ENCODE assay signal across 15 cellular contexts in genomic region chr15:36156855-36157521, GRCh38.
DNase-seq lines count a peak whose midpoint lies in the region; ATAC-seq, FAIRE-seq and TF ChIP-seq lines count a peak whose summit lies in the region.
"Had no signal": no experiment of that assay in that cellular context is flagged by ENCODE, and none has a peak within 500 bp of the region (broad histone marks: within the 10 kb centered on the region; RNA-seq: fewer than 3 reads in every experiment).

No MANE protein-coding gene starts in this region.

- H2AK5ac ChIP-seq in mesenchymal stem cell (ENCODE audit: low read length, severe bottlenecking): no peak overlapping the region

- TF ChIP-seq POLR2A in A549 (IDR thresholded peaks at IDR 0.05; ENCODE audit: low read length): no peak

- TF ChIP-seq CTCF in A549 (IDR thresholded peaks at IDR 0.05): no peak
- TF ChIP-seq CTCF in fibroblast of mammary gland (conservative IDR thresholded peaks at IDR 0.05; ENCODE audit: control insufficient read depth, insufficient read depth, low read depth, low read length): no peak

- no peak overlapping the region for H3K4me3 ChIP-seq in A549
- no peak overlapping the region for H3K4me3 ChIP-seq in fibroblast of mammary gland (ENCODE audit: control insufficient read depth, low read depth, low read length)
- no peak overlapping the region for H3K4me3 ChIP-seq in mesenchymal stem cell (ENCODE audit: insufficient read depth in 1 of 2, low read depth in 1 of 2, low read length in 2 of 2)
- H3K4me3 ChIP-seq: coronary artery, thyroid gland had no signal

- H3K4me2 ChIP-seq in A549 (peak overlapping the region; percentile 41; the same call in 2 of the 3 replicates), mesenchymal stem cell (ENCODE audit: low read length, poor library complexity, severe bottlenecking) (no peak overlapping the region)

- CTCF ChIA-PET in A549 (lab: Yijun Ruan, JAX) (interaction anchor here (0.7 kb wide), 1 partner anchor 72 kb away, joined by 3 read pairs; no protein-coding TSS in a partner anchor), HEK293T (lab: Yijun Ruan, JAX) (no interaction called here)

- no peak overlapping the region for H3K27ac ChIP-seq in A549
- H3K27ac ChIP-seq in mesenchymal stem cell (ENCODE audit: low read length, poor library complexity, severe bottlenecking): no peak overlapping the region
- H3K27ac ChIP-seq: thyroid gland had no signal

- H3K36me3 ChIP-seq in mesenchymal stem cell (ENCODE audit: control insufficient read depth in 1 of 2, insufficient read depth in 2 of 2, low read depth in 1 of 2, low read length in 2 of 2): no peaks in the 10 kb centered on the region
- H3K36me3 ChIP-seq: thyroid gland had no signal

- no peak for TF ChIP-seq EP300 in A549 (IDR thresholded peaks at IDR 0.05)

- no peak overlapping the region for H3K9ac ChIP-seq in mesenchymal stem cell (ENCODE audit: low read length)

- WGBS in A549 (ENCODE audit: missing lambda C conversion rate): 43% methylated on average over 1 of the region's 1 CpG
- 9% methylated on average over 1 of the region's 1 CpG for WGBS in mesenchymal stem cell

- no peak for TF ChIP-seq RAD21 in A549 (conservative IDR thresholded peaks at IDR 0.05 in 1 of 2, IDR thresholded peaks at IDR 0.05 in 1 of 2)

- H3K23ac ChIP-seq in mesenchymal stem cell (ENCODE audit: low read length in 2 of 2): no peak overlapping the region

- POLR2A ChIA-PET in A549 (lab: Yijun Ruan, JAX) (no interaction called here), HEK293T (lab: Yijun Ruan, JAX) (no interaction called here)

- no peak; a peak in 2 of 6 replicates for ATAC-seq in A549
- no peak for ATAC-seq in HG03521 (IDR thresholded peaks at IDR 0.05; ENCODE audit: unreplicated experiment)

- no peak overlapping the region for H4K91ac ChIP-seq in mesenchymal stem cell (ENCODE audit: low read length)

- H3K4me1 ChIP-seq in A549 (peaks cover 12% of the 10 kb centered on the region; the same call in 2 of the 3 replicates), mesenchymal stem cell (ENCODE audit: control insufficient read depth, insufficient read depth, low read depth, low read length) (no peaks in the 10 kb centered on the region)
- H3K4me1 ChIP-seq: thyroid gland had no signal

- H3K14ac ChIP-seq in mesenchymal stem cell (ENCODE audit: low read length in 2 of 2): no peak overlapping the region

- H2BK12ac ChIP-seq in mesenchymal stem cell (ENCODE audit: low read length in 2 of 2): peak overlapping the region in 1 of 2 experiments; percentile 63

- no peak overlapping the region for H2BK15ac ChIP-seq in mesenchymal stem cell (ENCODE audit: low read depth, poor library complexity, severe bottlenecking)

- no peaks in the 10 kb centered on the region for H3K9me3 ChIP-seq in A549
- H3K9me3 ChIP-seq in mesenchymal stem cell (ENCODE audit: control insufficient read depth, low read length): no peaks in the 10 kb centered on the region
- H3K9me3 ChIP-seq: thyroid gland had no signal

- H3K18ac ChIP-seq in mesenchymal stem cell (ENCODE audit: low read depth in 1 of 2, low read length in 2 of 2): peak overlapping the region in 1 of 2 experiments; percentile 13

- no peak overlapping the region for H3K4ac ChIP-seq in mesenchymal stem cell (ENCODE audit: low read depth in 1 of 2, low read length in 2 of 2)

- H4K8ac ChIP-seq in mesenchymal stem cell (ENCODE audit: low read length): no peak overlapping the region

- H3K27me3 ChIP-seq in mesenchymal stem cell (ENCODE audit: control insufficient read depth in 1 of 2, insufficient read depth in 1 of 2, low read length in 2 of 2): no peaks in the 10 kb centered on the region
- H3K27me3 ChIP-seq: thyroid gland had no signal

- H2BK120ac ChIP-seq in mesenchymal stem cell (ENCODE audit: low read depth, low read length): no peak overlapping the region

- peak in 1 of 2 experiments; percentile 36 for DNase-seq in A549 (ENCODE audit: low read depth in 1 of 2, low spot score in 1 of 2)
- DNase-seq in HuH-7 (ENCODE audit: low spot score): peak; percentile 6
- DNase-seq in fibroblast of mammary gland (ENCODE audit: low read depth): peak; percentile 75
- peak; percentile 46 for DNase-seq in mesenchymal stem cell
- no peak for DNase-seq in T-helper 9 cell
- DNase-seq in HEK293T (ENCODE audit: extremely low spot score): no peak
- no peak for DNase-seq in hypothalamus (lab: John Stamatoyannopoulos, UW)
- DNase-seq: activated CD4-positive, alpha-beta T cell treated with anti-CD3 and anti-CD28 coated beads, Interleukin-2, amount 50 U/mL, for 48 hours; activated gamma-delta T cell; DND-41; NCI-H2171 treated with DMSO at 0.1 percent for 48 hours; thyroid gland had no signal

- H2AFZ ChIP-seq in mesenchymal stem cell (ENCODE audit: low read depth, low read length): no peak overlapping the region

- H2BK5ac ChIP-seq in mesenchymal stem cell (ENCODE audit: low read depth, low read length, poor library complexity, severe bottlenecking): no peak overlapping the region

- no peaks in the 10 kb centered on the region for H3K79me1 ChIP-seq in mesenchymal stem cell (replicated peaks; ENCODE audit: low read length, poor library complexity, severe bottlenecking)

- no peak for FAIRE-seq in A549 (lab: Jason Lieb, UNC)
- FAIRE-seq: GM18507 had no signal

TF ChIP-seq in A549, 52 proteins besides CTCF, POLR2A, EP300 and RAD21:
- TF ChIP-seq CEBPB (IDR thresholded peaks at IDR 0.05): peak; percentile 40 to 71; a peak in 3 of 4 replicates
- no peak for TF ChIP-seq HOXA7 (CRISPR knock-in tag; IDR thresholded peaks at IDR 0.05)
- no peak for TF ChIP-seq HOXB5 (CRISPR knock-in tag; IDR thresholded peaks at IDR 0.05)
- TF ChIP-seq PHF8 (IDR thresholded peaks at IDR 0.05; ENCODE audit: borderline replicate concordance, low read depth): no peak

TF ChIP-seq in HEK293T, 16 proteins besides CTCF, POLR2A, EP300 and RAD21:
- TF ChIP-seq ZNF384 (IDR thresholded peaks at IDR 0.05): no peak
- no peak for TF ChIP-seq PKNOX1 (IDR thresholded peaks at IDR 0.05)
- no peak for TF ChIP-seq FOXA1 (IDR thresholded peaks at IDR 0.05)
- no peak for TF ChIP-seq LEF1 (IDR thresholded peaks at IDR 0.05; ENCODE audit: borderline replicate concordance)
- no peak for TF ChIP-seq SP1 (IDR thresholded peaks at IDR 0.05)
- TF ChIP-seq HDGF (IDR thresholded peaks at IDR 0.05; ENCODE audit: borderline replicate concordance): no peak
- TF ChIP-seq CTBP1 (IDR thresholded peaks at IDR 0.05; ENCODE audit: borderline replicate concordance): no peak
- TF ChIP-seq NFRKB (IDR thresholded peaks at IDR 0.05): no peak
- TF ChIP-seq BHLHE40 (IDR thresholded peaks at IDR 0.05; ENCODE audit: borderline replicate concordance): no peak
- no peak for TF ChIP-seq L3MBTL2 (conservative IDR thresholded peaks at IDR 0.05)
TF ChIP-seq in HEK293T: peak in this region for 0.

Comparison
In these comparisons a context has a peak if more than half of its experiments do, and no peak if none do; other contexts are left out.
1. DNase-seq: peak in HuH-7 (single experiment), fibroblast of mammary gland (single experiment) and mesenchymal stem cell (single experiment); none in T-helper 9 cell (single experiment), HEK293T (single experiment) and hypothalamus (0 of 51).